ENCODE assay signal across 28 cellular contexts in genomic region chr6:34553146-34553545, GRCh38. TPM values are rescaled to one million over a fixed set of nuclear protein-coding genes. Genes with fewer than 3 reads are reported as not detected.
"Had no signal": no experiment of that assay in that cellular context is flagged by ENCODE, and none has a peak within 500 bp of the region (broad histone marks: within the 10 kb centered on the region; RNA-seq: fewer than 3 reads in every experiment).

No MANE protein-coding gene starts in this region.

- H3K4me3 Mint-ChIP-seq: activated CD4-positive, alpha-beta T cell treated with anti-CD3 and anti-CD28 coated beads for 36 hours; activated naive CD4-positive, alpha-beta T cell treated with anti-CD3 and anti-CD28 coated beads for 36 hours; activated naive CD8-positive, alpha-beta T cell treated with anti-CD3 and anti-CD28 coated beads for 36 hours; effector memory CD8-positive, alpha-beta T cell; naive thymus-derived CD8-positive, alpha-beta T cell; neural progenitor cell; T-cell had no signal

- DNase-seq: activated CD4-positive, alpha-beta T cell treated with anti-CD3 and anti-CD28 coated beads for 36 hours; activated CD4-positive, alpha-beta T cell treated with anti-CD3 and anti-CD28 coated beads, Interleukin-2, amount 50 U/mL, for 4 hours; activated CD4-positive, CD25-positive, alpha-beta regulatory T cell; activated effector memory CD4-positive, alpha-beta T cell treated with anti-CD3 and anti-CD28 coated beads, Interleukin-2, amount 50 U/mL, for 16 hours; activated naive CD4-positive, alpha-beta T cell treated with anti-CD3 and anti-CD28 coated beads for 36 hours; activated naive CD8-positive, alpha-beta T cell treated with anti-CD3 and anti-CD28 coated beads for 36 hours; adrenal gland; aorta; body of pancreas; cerebellar nuclear complex; colonic mucosa; dorsolateral prefrontal cortex; effector memory CD8-positive, alpha-beta T cell; left colon; naive thymus-derived CD8-positive, alpha-beta T cell; posterior cingulate gyrus; stimulated activated naive CD4-positive, alpha-beta T cell; T-cell had no signal

- H3K27me3 ChIP-seq: adrenal gland, body of pancreas, cardiac muscle cell, colonic mucosa, dorsolateral prefrontal cortex, gastroesophageal sphincter, hepatocyte, neural progenitor cell, tibial nerve had no signal

- H3K9me3 ChIP-seq: adrenal gland, body of pancreas, colonic mucosa had no signal

- H3K4me1 ChIP-seq: adrenal gland, body of pancreas, colonic mucosa, gastroesophageal sphincter, tibial nerve had no signal

- H3K36me3 Mint-ChIP-seq: activated naive CD8-positive, alpha-beta T cell treated with anti-CD3 and anti-CD28 coated beads for 36 hours; naive thymus-derived CD8-positive, alpha-beta T cell; neural progenitor cell; T-cell had no signal

- H3K27ac ChIP-seq: adrenal gland, body of pancreas, cardiac muscle cell, colonic mucosa, dorsolateral prefrontal cortex, gastroesophageal sphincter, hepatocyte, neural progenitor cell, skin epidermis, tibial nerve had no signal

- H3K27ac Mint-ChIP-seq: activated CD4-positive, alpha-beta T cell treated with anti-CD3 and anti-CD28 coated beads for 36 hours; activated naive CD4-positive, alpha-beta T cell treated with anti-CD3 and anti-CD28 coated beads for 36 hours; activated naive CD8-positive, alpha-beta T cell treated with anti-CD3 and anti-CD28 coated beads for 36 hours; naive thymus-derived CD8-positive, alpha-beta T cell; T-cell had no signal

- H3K4me3 ChIP-seq: adrenal gland, body of pancreas, cardiac muscle cell, dorsolateral prefrontal cortex, gastroesophageal sphincter, hepatocyte, neural progenitor cell, skin epidermis, tibial nerve had no signal

- H3K36me3 ChIP-seq: adrenal gland, cardiac muscle cell, colonic mucosa, gastroesophageal sphincter, neural progenitor cell, tibial nerve had no signal

- H3K9me3 Mint-ChIP-seq: effector memory CD8-positive, alpha-beta T cell; naive thymus-derived CD8-positive, alpha-beta T cell; neural progenitor cell; T-cell had no signal

- ATAC-seq: activated CD4-positive, alpha-beta T cell treated with anti-CD3 and anti-CD28 coated beads for 36 hours; body of pancreas; effector memory CD8-positive, alpha-beta T cell; gastroesophageal sphincter; naive thymus-derived CD8-positive, alpha-beta T cell; sciatic nerve; T-cell had no signal

- H3K27me3 Mint-ChIP-seq: activated CD4-positive, alpha-beta T cell treated with anti-CD3 and anti-CD28 coated beads for 36 hours had no signal

RNA-seq across cellular contexts. Expression of gene SPDEF, which starts 3.0 kb away (rescaled TPM):
- total RNA-seq: activated naive CD8-positive, alpha-beta T cell treated with anti-CD3 and anti-CD28 coated beads for 36 hours; body of pancreas; endothelial cell of umbilical vein; naive thymus-derived CD8-positive, alpha-beta T cell; sciatic nerve; T-helper 2 cell treated with Interferon-gamma antibody and Interleukin-4, amounts not matched to agents 100 ng/mL and 5 ng/mL, for 36 hours; temporal lobe; tibial nerve had no signal
- polyA plus RNA-seq: cardiac muscle cell; endothelial cell of umbilical vein; naive thymus-derived CD8-positive, alpha-beta T cell had no signal
